32 cellular contexts compared by ENCODE assay signal in the genomic region with DNA sequence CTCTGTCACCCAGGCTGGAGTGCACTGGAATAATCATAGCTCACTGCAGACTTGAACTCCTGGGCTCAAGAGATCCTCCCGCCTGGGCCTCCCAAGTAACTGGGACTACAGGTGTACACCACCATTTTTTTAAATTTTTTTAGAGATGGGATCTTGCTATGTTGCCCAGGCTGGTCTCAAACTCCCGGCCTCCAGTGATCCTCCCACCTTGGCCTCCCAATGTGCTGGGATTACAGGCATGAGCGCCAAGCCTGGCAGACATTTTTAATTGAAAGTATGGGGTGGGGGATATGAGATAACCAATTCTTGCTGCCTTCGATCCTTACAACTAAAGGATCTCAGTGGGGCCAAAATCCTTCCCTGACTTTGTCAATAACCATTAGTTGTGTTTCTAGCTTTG.
"Had no signal": no experiment of that assay in that cellular context is flagged by ENCODE, and none has a peak within 500 bp of the region (broad histone marks: within the 10 kb centered on the region; RNA-seq: fewer than 3 reads in every experiment).

No MANE protein-coding gene starts in this region.

- H3K4me1 ChIP-seq: Peyer's patch, SJSA1 had no signal

- H3K4me1 Mint-ChIP-seq: activated CD4-positive, alpha-beta T cell treated with anti-CD3 and anti-CD28 coated beads, Interleukin-2, amount 10 ng/mL, durations not matched to agents 24 days and 14 days; activated naive CD4-positive, alpha-beta T cell treated with anti-CD3 and anti-CD28 coated beads, Interleukin-2, amount 50 U/mL, for 24 hours; activated naive CD8-positive, alpha-beta T cell treated with anti-CD3 and anti-CD28 coated beads, Interleukin-2, amount 10 ng/mL, durations not matched to agents 7 days and 5 days; activated T-helper 17 cell treated with anti-CD3 and anti-CD28 coated beads, Interleukin-2, amount 50 U/mL, for 72 hours had no signal

- H3K27ac ChIP-seq: cardiac muscle cell, Peyer's patch, SJSA1 had no signal

- H3K9me3 ChIP-seq: ascending aorta, Peyer's patch, SJSA1, SK-N-SH had no signal

- H3K9ac ChIP-seq: SK-N-SH had no signal

- H3K4me3 ChIP-seq: ascending aorta, cardiac muscle cell, Peyer's patch, SJSA1 had no signal

- H3K27me3 ChIP-seq: ascending aorta, cardiac muscle cell, Peyer's patch, SJSA1 had no signal

- ATAC-seq: activated CD8-positive, alpha-beta T cell treated with anti-CD3 and anti-CD28 coated beads for 36 hours; activated T-cell treated with anti-CD3 and anti-CD28 coated beads, Interleukin-2, amount 50 U/mL, for 72 hours; activated T-helper 17 cell treated with anti-CD3 and anti-CD28 coated beads, Interleukin-2, amount 50 U/mL, for 72 hours; PC-3 had no signal

- H3K27me3 Mint-ChIP-seq: activated CD4-positive, alpha-beta T cell treated with anti-CD3 and anti-CD28 coated beads, Interleukin-2, amount 10 ng/mL, durations not matched to agents 24 days and 14 days; activated CD8-positive, alpha-beta T cell treated with anti-CD3 and anti-CD28 coated beads for 36 hours; activated naive CD4-positive, alpha-beta T cell treated with anti-CD3 and anti-CD28 coated beads, Interleukin-2, amount 50 U/mL, for 24 hours; activated T-helper 17 cell treated with anti-CD3 and anti-CD28 coated beads, Interleukin-2, amount 50 U/mL, for 72 hours had no signal

- H3K9me3 Mint-ChIP-seq: activated CD4-positive, alpha-beta T cell treated with anti-CD3 and anti-CD28 coated beads, Interleukin-2, amount 10 ng/mL, durations not matched to agents 24 days and 14 days; activated CD8-positive, alpha-beta T cell treated with anti-CD3 and anti-CD28 coated beads for 36 hours; activated naive CD4-positive, alpha-beta T cell treated with anti-CD3 and anti-CD28 coated beads, Interleukin-2, amount 50 U/mL, for 24 hours; activated naive CD8-positive, alpha-beta T cell treated with anti-CD3 and anti-CD28 coated beads, Interleukin-2, amount 10 ng/mL, durations not matched to agents 7 days and 5 days; activated T-cell treated with anti-CD3 and anti-CD28 coated beads, Interleukin-2, amount 50 U/mL, for 72 hours; activated T-helper 17 cell treated with anti-CD3 and anti-CD28 coated beads, Interleukin-2, amount 50 U/mL, for 72 hours; T-helper 1 cell treated with Interleukin-12 subunit alpha and Interleukin-12 subunit beta and Interleukin-4 antibody, amounts not matched to agents 30 μg/mL and 1 μg/mL, for 36 hours; T-helper 2 cell treated with Interferon-gamma antibody and Interleukin-4, amounts not matched to agents 5 μg/mL and 100 μg/mL, for 36 hours had no signal

- H3K36me3 ChIP-seq: SJSA1 had no signal

- H3K4me2 ChIP-seq: SK-N-SH had no signal

- H3K27ac Mint-ChIP-seq: activated CD4-positive, alpha-beta T cell treated with anti-CD3 and anti-CD28 coated beads, Interleukin-2, amount 10 ng/mL, durations not matched to agents 24 days and 14 days; activated CD8-positive, alpha-beta T cell treated with anti-CD3 and anti-CD28 coated beads for 36 hours; activated naive CD4-positive, alpha-beta T cell treated with anti-CD3 and anti-CD28 coated beads, Interleukin-2, amount 50 U/mL, for 24 hours; activated naive CD8-positive, alpha-beta T cell treated with anti-CD3 and anti-CD28 coated beads, Interleukin-2, amount 10 ng/mL, durations not matched to agents 7 days and 5 days; activated T-cell treated with anti-CD3 and anti-CD28 coated beads, Interleukin-2, amount 50 U/mL, for 72 hours; activated T-helper 17 cell treated with anti-CD3 and anti-CD28 coated beads, Interleukin-2, amount 50 U/mL, for 72 hours; T-helper 1 cell treated with Interleukin-12 subunit alpha and Interleukin-12 subunit beta and Interleukin-4 antibody, amounts not matched to agents 30 μg/mL and 1 μg/mL, for 36 hours; T-helper 2 cell treated with Interferon-gamma antibody and Interleukin-4, amounts not matched to agents 5 μg/mL and 100 μg/mL, for 36 hours had no signal

- H3K36me3 Mint-ChIP-seq: activated naive CD8-positive, alpha-beta T cell treated with anti-CD3 and anti-CD28 coated beads, Interleukin-2, amount 10 ng/mL, durations not matched to agents 7 days and 5 days had no signal

- DNase-seq: activated CD4-positive, alpha-beta T cell treated with anti-CD3 and anti-CD28 coated beads, Interleukin-2, amount 10 ng/mL, durations not matched to agents 24 days and 14 days; activated CD4-positive, alpha-beta T cell treated with anti-CD3 and anti-CD28 coated beads, Interleukin-2, amount 50 U/mL, for 4 hours; activated CD8-positive, alpha-beta T cell treated with anti-CD3 and anti-CD28 coated beads for 36 hours; activated effector memory CD4-positive, alpha-beta T cell treated with anti-CD3 and anti-CD28 coated beads, Interleukin-2, amount 50 U/mL, for 16 hours; activated naive CD4-positive, alpha-beta T cell treated with Interleukin-2 at 50 U/mL for 16 hours; activated naive CD8-positive, alpha-beta T cell treated with anti-CD3 and anti-CD28 coated beads, Interleukin-2, amount 10 ng/mL, durations not matched to agents 7 days and 5 days; activated T-cell treated with anti-CD3 and anti-CD28 coated beads, Interleukin-2, amount 50 U/mL, for 1 hour; activated T-cell treated with anti-CD3 and anti-CD28 coated beads, Interleukin-2, amount 50 U/mL, for 72 hours; amygdala; NCI-H1092 treated with DMSO at 0.1 percent for 48 hours; NCI-H1417; NCI-H146; NCI-H187; NCI-H2029 treated with DMSO at 0.1 percent for 48 hours; NCI-H2107; NCI-H2171; NCI-H510A; NCI-H526; NCI-H748 treated with DMSO at 0.1 percent for 48 hours; NK-92 treated with Interleukin-12 subunit alpha and Interleukin-12 subunit beta, amount 100 ng/mL, for 24 hours; PC-3; Peyer's patch; RPMI8226; SHP77 treated with DMSO at 0.1 percent for 48 hours; SK-N-SH had no signal

- H3K4me3 Mint-ChIP-seq: activated CD4-positive, alpha-beta T cell treated with anti-CD3 and anti-CD28 coated beads, Interleukin-2, amount 10 ng/mL, durations not matched to agents 24 days and 14 days; activated CD8-positive, alpha-beta T cell treated with anti-CD3 and anti-CD28 coated beads for 36 hours; activated naive CD4-positive, alpha-beta T cell treated with anti-CD3 and anti-CD28 coated beads, Interleukin-2, amount 50 U/mL, for 24 hours; activated naive CD8-positive, alpha-beta T cell treated with anti-CD3 and anti-CD28 coated beads, Interleukin-2, amount 10 ng/mL, durations not matched to agents 7 days and 5 days; activated T-cell treated with anti-CD3 and anti-CD28 coated beads, Interleukin-2, amount 50 U/mL, for 72 hours; activated T-helper 17 cell treated with anti-CD3 and anti-CD28 coated beads, Interleukin-2, amount 50 U/mL, for 72 hours; T-helper 1 cell treated with Interleukin-12 subunit alpha and Interleukin-12 subunit beta and Interleukin-4 antibody, amounts not matched to agents 30 μg/mL and 1 μg/mL, for 36 hours; T-helper 2 cell treated with Interferon-gamma antibody and Interleukin-4, amounts not matched to agents 5 μg/mL and 100 μg/mL, for 36 hours had no signal
